Comparison of ENCODE assay signal across 1 cellular context in genomic region chr17:45149037-45149668, GRCh38.
TF ChIP-seq lines count a peak whose summit lies in the region.

No MANE protein-coding gene starts in this region.

TF ChIP-seq in WTC11, 78 proteins besides CTCF, POLR2A, EP300 and RAD21 (continued from another document and continues in another):
- TF ChIP-seq ZNF532 (CRISPR knock-in tag; IDR thresholded peaks at IDR 0.05; ENCODE audit: borderline replicate concordance) (no peak), ETV6 (CRISPR knock-in tag; IDR thresholded peaks at IDR 0.05) (no peak), ZNF423 (CRISPR knock-in tag; IDR thresholded peaks at IDR 0.05) (peak; percentile 33; the same call in 1 of the 2 replicates), NFATC4 (CRISPR knock-in tag; IDR thresholded peaks at IDR 0.05) (no peak), GABPB1 (CRISPR knock-in tag; IDR thresholded peaks at IDR 0.05) (peak; percentile 65; the same call in 1 of the 2 replicates), EMX1 (CRISPR knock-in tag; IDR thresholded peaks at IDR 0.05) (no peak), KAT7 (CRISPR knock-in tag; IDR thresholded peaks at IDR 0.05; ENCODE audit: borderline replicate concordance) (0 out of 2 replicates have a peak, but pooled peaks have one; percentile 67), E2F5 (CRISPR knock-in tag; IDR thresholded peaks at IDR 0.05) (no peak), TEAD1 (CRISPR knock-in tag; IDR thresholded peaks at IDR 0.05) (0 out of 2 replicates have a peak, but pooled peaks have one; percentile 26), ZNF671 (CRISPR knock-in tag; IDR thresholded peaks at IDR 0.05) (no peak), USF1 (CRISPR knock-in tag; IDR thresholded peaks at IDR 0.05) (0 out of 2 replicates have a peak, but pooled peaks have one; percentile 4), PRRX2 (CRISPR knock-in tag; IDR thresholded peaks at IDR 0.05) (0 out of 2 replicates have a peak, but pooled peaks have one; percentile 35), ZNF396 (CRISPR knock-in tag; IDR thresholded peaks at IDR 0.05; ENCODE audit: borderline replicate concordance) (no peak), ZNF317 (CRISPR knock-in tag; IDR thresholded peaks at IDR 0.05; ENCODE audit: borderline replicate concordance, low read depth) (no peak), SP1 (CRISPR knock-in tag; conservative IDR thresholded peaks at IDR 0.05) (peak; percentile 35; the same call in 1 of the 2 replicates), ATF3 (CRISPR knock-in tag; conservative IDR thresholded peaks at IDR 0.05) (no peak), OVOL2 (CRISPR knock-in tag; IDR thresholded peaks at IDR 0.05; ENCODE audit: borderline replicate concordance) (no peak), NR1H2 (CRISPR knock-in tag; IDR thresholded peaks at IDR 0.05) (no peak), TP53 (CRISPR knock-in tag; IDR thresholded peaks at IDR 0.05) (no peak), NFE2L1 (CRISPR knock-in tag; IDR thresholded peaks at IDR 0.05) (no peak), ELF4 (CRISPR knock-in tag; IDR thresholded peaks at IDR 0.05; ENCODE audit: low read depth) (no peak), AR (CRISPR knock-in tag; IDR thresholded peaks at IDR 0.05) (no peak), PRDM15 (CRISPR knock-in tag; IDR thresholded peaks at IDR 0.05) (no peak), FOXK1 (CRISPR knock-in tag; IDR thresholded peaks at IDR 0.05) (no peak), ZNF138 (CRISPR knock-in tag; conservative IDR thresholded peaks at IDR 0.05) (no peak), CREB1 (CRISPR knock-in tag; IDR thresholded peaks at IDR 0.05) (no peak), ZSCAN18 (CRISPR knock-in tag; IDR thresholded peaks at IDR 0.05) (no peak)
- TF ChIP-seq, protein P1, sequence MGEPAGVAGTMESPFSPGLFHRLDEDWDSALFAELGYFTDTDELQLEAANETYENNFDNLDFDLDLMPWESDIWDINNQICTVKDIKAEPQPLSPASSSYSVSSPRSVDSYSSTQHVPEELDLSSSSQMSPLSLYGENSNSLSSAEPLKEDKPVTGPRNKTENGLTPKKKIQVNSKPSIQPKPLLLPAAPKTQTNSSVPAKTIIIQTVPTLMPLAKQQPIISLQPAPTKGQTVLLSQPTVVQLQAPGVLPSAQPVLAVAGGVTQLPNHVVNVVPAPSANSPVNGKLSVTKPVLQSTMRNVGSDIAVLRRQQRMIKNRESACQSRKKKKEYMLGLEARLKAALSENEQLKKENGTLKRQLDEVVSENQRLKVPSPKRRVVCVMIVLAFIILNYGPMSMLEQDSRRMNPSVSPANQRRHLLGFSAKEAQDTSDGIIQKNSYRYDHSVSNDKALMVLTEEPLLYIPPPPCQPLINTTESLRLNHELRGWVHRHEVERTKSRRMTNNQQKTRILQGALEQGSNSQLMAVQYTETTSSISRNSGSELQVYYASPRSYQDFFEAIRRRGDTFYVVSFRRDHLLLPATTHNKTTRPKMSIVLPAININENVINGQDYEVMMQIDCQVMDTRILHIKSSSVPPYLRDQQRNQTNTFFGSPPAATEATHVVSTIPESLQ (CRISPR knock-in tag; IDR thresholded peaks at IDR 0.05), result no peak
- TF ChIP-seq, protein P2, sequence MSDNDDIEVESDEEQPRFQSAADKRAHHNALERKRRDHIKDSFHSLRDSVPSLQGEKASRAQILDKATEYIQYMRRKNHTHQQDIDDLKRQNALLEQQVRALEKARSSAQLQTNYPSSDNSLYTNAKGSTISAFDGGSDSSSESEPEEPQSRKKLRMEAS (CRISPR knock-in tag; IDR thresholded peaks at IDR 0.05), result 0 out of 2 replicates have a peak, but pooled peaks have one; percentile 15
- TF ChIP-seq, protein P3, sequence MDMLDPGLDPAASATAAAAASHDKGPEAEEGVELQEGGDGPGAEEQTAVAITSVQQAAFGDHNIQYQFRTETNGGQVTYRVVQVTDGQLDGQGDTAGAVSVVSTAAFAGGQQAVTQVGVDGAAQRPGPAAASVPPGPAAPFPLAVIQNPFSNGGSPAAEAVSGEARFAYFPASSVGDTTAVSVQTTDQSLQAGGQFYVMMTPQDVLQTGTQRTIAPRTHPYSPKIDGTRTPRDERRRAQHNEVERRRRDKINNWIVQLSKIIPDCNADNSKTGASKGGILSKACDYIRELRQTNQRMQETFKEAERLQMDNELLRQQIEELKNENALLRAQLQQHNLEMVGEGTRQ (CRISPR knock-in tag; IDR thresholded peaks at IDR 0.05), result no peak
- TF ChIP-seq, protein P4, sequence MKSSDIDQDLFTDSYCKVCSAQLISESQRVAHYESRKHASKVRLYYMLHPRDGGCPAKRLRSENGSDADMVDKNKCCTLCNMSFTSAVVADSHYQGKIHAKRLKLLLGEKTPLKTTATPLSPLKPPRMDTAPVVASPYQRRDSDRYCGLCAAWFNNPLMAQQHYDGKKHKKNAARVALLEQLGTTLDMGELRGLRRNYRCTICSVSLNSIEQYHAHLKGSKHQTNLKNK (CRISPR knock-in tag; IDR thresholded peaks at IDR 0.05), result no peak
- TF ChIP-seq, protein P5, sequence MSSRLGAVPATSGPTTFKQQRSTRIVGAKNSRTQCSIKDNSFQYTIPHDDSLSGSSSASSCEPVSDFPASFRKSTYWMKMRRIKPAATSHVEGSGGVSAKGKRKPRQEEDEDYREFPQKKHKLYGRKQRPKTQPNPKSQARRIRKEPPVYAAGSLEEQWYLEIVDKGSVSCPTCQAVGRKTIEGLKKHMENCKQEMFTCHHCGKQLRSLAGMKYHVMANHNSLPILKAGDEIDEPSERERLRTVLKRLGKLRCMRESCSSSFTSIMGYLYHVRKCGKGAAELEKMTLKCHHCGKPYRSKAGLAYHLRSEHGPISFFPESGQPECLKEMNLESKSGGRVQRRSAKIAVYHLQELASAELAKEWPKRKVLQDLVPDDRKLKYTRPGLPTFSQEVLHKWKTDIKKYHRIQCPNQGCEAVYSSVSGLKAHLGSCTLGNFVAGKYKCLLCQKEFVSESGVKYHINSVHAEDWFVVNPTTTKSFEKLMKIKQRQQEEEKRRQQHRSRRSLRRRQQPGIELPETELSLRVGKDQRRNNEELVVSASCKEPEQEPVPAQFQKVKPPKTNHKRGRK (CRISPR knock-in tag; IDR thresholded peaks at IDR 0.05; ENCODE audit: borderline replicate concordance), result no peak
